Comparison of ENCODE assay signal across 9 cellular contexts in genomic region chr16:57591086-57591869, GRCh38. TPM values are rescaled to one million over a fixed set of nuclear protein-coding genes. Genes with fewer than 3 reads are reported as not detected.
A peak's percentile ranks its signal among the peaks of the same experiment; 100 is the strongest.
DNase-seq lines count a peak whose midpoint lies in the region; FAIRE-seq and TF ChIP-seq lines count a peak whose summit lies in the region.
"Had no signal": no experiment of that assay in that cellular context is flagged by ENCODE, and none has a peak within 500 bp of the region (broad histone marks: within the 10 kb centered on the region; RNA-seq: fewer than 3 reads in every experiment).

No MANE protein-coding gene starts in this region.

- H3K4me2 ChIP-seq in Loucy (ENCODE audit: low read depth, low read length, poor library complexity, severe bottlenecking): peak overlapping the region; percentile 81

- no peaks in the 10 kb centered on the region for H3K36me3 ChIP-seq in Loucy (ENCODE audit: insufficient read depth, low read length)

- H3K9me2 ChIP-seq in Loucy (replicated peaks; ENCODE audit: low read depth, low read length): no peaks in the 10 kb centered on the region

- no peak overlapping the region for H2AFZ ChIP-seq in Loucy (ENCODE audit: low read length)

- FAIRE-seq in H54 (lab: Jason Lieb, UNC): peak; percentile 86

- CTCF ChIA-PET in GM10248 (lab: Yijun Ruan, JAX): interaction anchor here (0.6 to 11.2 kb wide), 38 partner anchors 10 to 208 kb away, joined by 3 to 179 read pairs (median 4); partner anchors contain the start of genes ADGRG5 and KATNB1

- no peaks in the 10 kb centered on the region for H3K27me3 ChIP-seq in Loucy (ENCODE audit: insufficient read depth, low read length, poor library complexity, severe bottlenecking)

- no peaks in the 10 kb centered on the region for H4K20me1 ChIP-seq in Loucy (ENCODE audit: insufficient read depth, low read length, poor library complexity, severe bottlenecking)

- TF ChIP-seq POLR2A in H54 (IDR thresholded peaks at IDR 0.05; ENCODE audit: low read depth, low read length): no peak

- DNase-seq in GM10248 (ENCODE audit: extremely low spot score) (peak; percentile 79), H54 (ENCODE audit: insufficient read length, low spot score) (peak; percentile 80), SKM-1 treated with dmso at 0.1 percent for 144 hours (lab: John Stamatoyannopoulos, UW; ENCODE audit: unreplicated experiment) (peak; percentile 64), cardiac septum (ENCODE audit: low spot score) (peak; percentile 88), pulmonary artery endothelial cell (ENCODE audit: low read depth, low spot score) (peak; percentile 29), cerebellar nuclear complex (lab: John Stamatoyannopoulos, UW) (no peak)
- DNase-seq in activated naive CD8-positive, alpha-beta T cell treated with anti-CD3 and anti-CD28 coated beads, Interleukin-2, amount 50 U/mL, for 16 hours (ENCODE audit: low read depth, low spot score): peak; percentile 42

- H3K4me3 ChIP-seq in Loucy (ENCODE audit: low read length, poor library complexity, severe bottlenecking): peak overlapping the region; percentile 63

- POLR2A ChIA-PET in GM10248 (lab: Yijun Ruan, JAX): interaction anchor here (0.8 to 0.9 kb wide), 2 partner anchors 10 to 18 kb away, joined by 3 read pairs; no protein-coding TSS in a partner anchor

- H3K9ac ChIP-seq in Loucy (ENCODE audit: low read depth, low read length, poor library complexity, severe bottlenecking): peak overlapping the region; percentile 77

- TF ChIP-seq CTCF in GM10248 (IDR thresholded peaks at IDR 0.05; ENCODE audit: control extremely low read depth, extremely low read depth, low read depth, missing control alignments): peak; percentile 84
- TF ChIP-seq CTCF in Loucy (conservative IDR thresholded peaks at IDR 0.05; ENCODE audit: low read length): peak; percentile 98

- intact Hi-C loops in cardiac septum (cut with DNase I): loop anchor here (5.0 kb wide), 2 partner anchors 131 to 411 kb away; partner anchors contain the start of genes USB1 and ZNF319

- no peaks in the 10 kb centered on the region for H3K79me2 ChIP-seq in Loucy (ENCODE audit: insufficient read depth, low read length)

- peaks cover 5% of the 10 kb centered on the region; the same call in 1 of the 2 replicates for H3F3A ChIP-seq in Loucy (ENCODE audit: low read depth)

- H3K4me1 ChIP-seq in Loucy (ENCODE audit: insufficient read depth, low read length, poor library complexity, severe bottlenecking): peaks cover 30% of the 10 kb centered on the region

- peaks cover 5% of the 10 kb centered on the region; the same call in 1 of the 2 replicates for H3K9me3 ChIP-seq in Loucy (ENCODE audit: insufficient read depth, low read depth, low read length)

RNA-seq across cellular contexts. Expression of gene ADGRG1, which starts 37.2 kb away (rescaled TPM):
- total RNA-seq in cardiac septum: 15.9 TPM
- 22.8 and 32.1 TPM in 2 replicates for total RNA-seq in pulmonary artery endothelial cell

RNA-seq across cellular contexts. Expression of gene ADGRG5, which starts 48.8 kb away (rescaled TPM):
- 0.35 TPM for total RNA-seq in cardiac septum
- not detected in 2 replicates for total RNA-seq in pulmonary artery endothelial cell
- total RNA-seq: skeletal muscle tissue had no signal

RNA-seq across cellular contexts. Expression of gene CCDC102A, which starts 54.9 kb away (rescaled TPM):
- total RNA-seq in cardiac septum (5.5 TPM), pulmonary artery endothelial cell (9.4 and 13.9 TPM in 2 replicates)

Comparison
In these comparisons a context has a peak if more than half of its experiments do, and no peak if none do; other contexts are left out.
1. DNase-seq: peak in GM10248 (single experiment), H54 (single experiment), SKM-1 treated with dmso at 0.1 percent for 144 hours (single experiment), activated naive CD8-positive, alpha-beta T cell treated with anti-CD3 and anti-CD28 coated beads, Interleukin-2, amount 50 U/mL, for 16 hours (single experiment), cardiac septum (single experiment) and pulmonary artery endothelial cell (single experiment); none in cerebellar nuclear complex (0 of 2).